Comparison of ENCODE assay signal across 12 cellular contexts in genomic region chr7:100093054-100093453, GRCh38. TPM values are rescaled to one million over a fixed set of nuclear protein-coding genes. Genes with fewer than 3 reads are reported as not detected.
DNase-seq lines count a peak whose midpoint lies in the region; FAIRE-seq and TF ChIP-seq lines count a peak whose summit lies in the region.
"Had no signal": no experiment of that assay in that cellular context is flagged by ENCODE, and none has a peak within 500 bp of the region (broad histone marks: within the 10 kb centered on the region; RNA-seq: fewer than 3 reads in every experiment).

No MANE protein-coding gene starts in this region.

- H4K20me1 ChIP-seq in mammary epithelial cell (ENCODE audit: insufficient read depth, low read length), result no peaks in the 10 kb centered on the region

- CTCF ChIA-PET in mammary epithelial cell (lab: Charles Lee; ENCODE audit: low non-redundant PET), result no interaction called here

- H3K27ac ChIP-seq in breast epithelium (peak overlapping the region; percentile 11 to 25), mammary epithelial cell (ENCODE audit: insufficient read depth, low read depth, low read length) (no peak overlapping the region)
- H3K27ac ChIP-seq: Peyer's patch had no signal

- no peak overlapping the region for H3K4me2 ChIP-seq in mammary epithelial cell (ENCODE audit: insufficient read depth, low read depth, low read length)

- dilution Hi-C loops in mammary epithelial cell (cut with HindIII; ENCODE audit: low sequenced_read_pairs), result no loop called here

- WGBS in mammary epithelial cell (ENCODE audit: low coverage, missing lambda C conversion rate), result 40% methylated on average over 8 of the region's 8 CpGs

- H3K4me3 ChIP-seq in breast epithelium, result no peak overlapping the region
- H3K4me3 ChIP-seq in mammary epithelial cell (replicated peaks in 1 of 3; ENCODE audit: insufficient read depth in 1 of 3, low read depth in 2 of 3, low read length in 3 of 3), result no peak overlapping the region
- H3K4me3 ChIP-seq: lung, Peyer's patch had no signal

- peak; percentile 23 for FAIRE-seq in urothelium cell line (lab: Jason Lieb, UNC)

- H2AFZ ChIP-seq in mammary epithelial cell (ENCODE audit: low read depth, low read length), result no peak overlapping the region

- BruUV-seq in mammary epithelial cell (replicated peaks; lab: Mats Ljungman, UMichigan), result no TSS peak

- TF ChIP-seq CTCF in breast epithelium (IDR thresholded peaks at IDR 0.05) (no peak), mammary epithelial cell (conservative IDR thresholded peaks at IDR 0.05 in 1 of 2, IDR thresholded peaks at IDR 0.05 in 1 of 2; ENCODE audit: extremely low read depth in 1 of 2, insufficient read depth in 1 of 2, low read depth in 1 of 2, low read length in 2 of 2) (no peak)

- no peak overlapping the region for H3K9ac ChIP-seq in mammary epithelial cell (ENCODE audit: insufficient read depth, low read length)

- intact Hi-C loops in breast epithelium (cut with DNase I; ENCODE audit: low total_unique reads), result no loop called here
- intact Hi-C loops in mammary epithelial cell (cut with micrococcal nuclease), result no loop called here

- H3K27me3 ChIP-seq in breast epithelium (no peaks in the 10 kb centered on the region), mammary epithelial cell (ENCODE audit: insufficient read depth, low read length) (no peaks in the 10 kb centered on the region)
- H3K27me3 ChIP-seq: Peyer's patch had no signal

- in situ Hi-C loops in mammary epithelial cell (cut with MboI; ENCODE audit: low sequenced_read_pairs in 2 of 2), result no loop called here

- DNase-seq in breast epithelium (ENCODE audit: low spot score in 2 of 2) (no peak), mammary epithelial cell (no peak), urothelium cell line (ENCODE audit: low spot score) (no peak), GM03348 (ENCODE audit: low spot score) (no peak)
- DNase-seq: activated naive CD4-positive, alpha-beta T cell; DND-41; head of caudate nucleus; KG1; NCI-H2107; Peyer's patch; retina had no signal

- H3K9me3 ChIP-seq in breast epithelium, result no peaks in the 10 kb centered on the region
- no peaks in the 10 kb centered on the region for H3K9me3 ChIP-seq in mammary epithelial cell (replicated peaks; ENCODE audit: insufficient read depth, low read length)
- H3K9me3 ChIP-seq: Peyer's patch had no signal

- peaks cover 9% of the 10 kb centered on the region for H3K36me3 ChIP-seq in breast epithelium
- H3K36me3 ChIP-seq in mammary epithelial cell (ENCODE audit: insufficient read depth, low read length), result peaks cover 55% of the 10 kb centered on the region

- H3K4me1 ChIP-seq in breast epithelium, result peaks cover 0 to 3% of the 10 kb centered on the region in 2 donors
- peaks cover 17% of the 10 kb centered on the region for H3K4me1 ChIP-seq in mammary epithelial cell (ENCODE audit: insufficient read depth, low read length)

- peaks cover 58% of the 10 kb centered on the region for H3K79me2 ChIP-seq in mammary epithelial cell (ENCODE audit: insufficient read depth, low read length)

- no peak for TF ChIP-seq POLR2A in breast epithelium (IDR thresholded peaks at IDR 0.05)

RNA-seq across cellular contexts. Expression of gene COPS6, which starts 4.3 kb away (rescaled TPM):
- total RNA-seq in breast epithelium, result 10 to 100 TPM; 40.8 to 73.4 (median 49.6) TPM
- total RNA-seq in mammary epithelial cell, result 100 to 1,000 TPM in 1 of 2 donors, 10 to 100 TPM in 1; 32.7 to 106 TPM
- polyA plus RNA-seq in mammary epithelial cell, result 156 TPM
- polyA minus RNA-seq in mammary epithelial cell, result 164 TPM

RNA-seq across cellular contexts. Expression of gene MCM7, which starts 8.1 kb away (rescaled TPM):
- total RNA-seq in breast epithelium, result 10 to 100 TPM; 46.9 to 51.7 (median 50.1) TPM
- total RNA-seq in mammary epithelial cell, result 100 to 1,000 TPM in 1 of 2 donors, 10 to 100 TPM in 1; 16.0 to 114 TPM
- 163 TPM for polyA plus RNA-seq in mammary epithelial cell
- polyA minus RNA-seq in mammary epithelial cell, result 137 TPM

RNA-seq across cellular contexts. Expression of gene AP4M1, which starts 8.4 kb away (rescaled TPM):
- total RNA-seq in breast epithelium (10 to 100 TPM; 13.8 to 23.3 (median 18.7) TPM), mammary epithelial cell (10 to 100 TPM; 13.0 to 17.4 TPM)
- 14.9 TPM for polyA plus RNA-seq in mammary epithelial cell
- polyA minus RNA-seq in mammary epithelial cell, result 2.8 TPM

RNA-seq across cellular contexts. Expression of gene ZNF3, which starts 11.5 kb away (rescaled TPM):
- 10 to 100 TPM; 19.4 to 43.6 (median 31.5) TPM for total RNA-seq in breast epithelium
- total RNA-seq in mammary epithelial cell, result 10 to 100 TPM; 22.6 to 28.7 TPM
- 12.4 TPM for polyA plus RNA-seq in mammary epithelial cell
- 14.2 TPM for polyA minus RNA-seq in mammary epithelial cell

RNA-seq across cellular contexts. Expression of gene TAF6, which starts 26.1 kb away (rescaled TPM):
- total RNA-seq in breast epithelium (10 to 100 TPM; 31.5 to 35.0 (median 34.4) TPM), mammary epithelial cell (10 to 100 TPM; 28.8 to 55.3 TPM)
- polyA plus RNA-seq in mammary epithelial cell, result 16.5 TPM
- polyA minus RNA-seq in mammary epithelial cell, result 42.4 TPM
